In the genomic region with DNA sequence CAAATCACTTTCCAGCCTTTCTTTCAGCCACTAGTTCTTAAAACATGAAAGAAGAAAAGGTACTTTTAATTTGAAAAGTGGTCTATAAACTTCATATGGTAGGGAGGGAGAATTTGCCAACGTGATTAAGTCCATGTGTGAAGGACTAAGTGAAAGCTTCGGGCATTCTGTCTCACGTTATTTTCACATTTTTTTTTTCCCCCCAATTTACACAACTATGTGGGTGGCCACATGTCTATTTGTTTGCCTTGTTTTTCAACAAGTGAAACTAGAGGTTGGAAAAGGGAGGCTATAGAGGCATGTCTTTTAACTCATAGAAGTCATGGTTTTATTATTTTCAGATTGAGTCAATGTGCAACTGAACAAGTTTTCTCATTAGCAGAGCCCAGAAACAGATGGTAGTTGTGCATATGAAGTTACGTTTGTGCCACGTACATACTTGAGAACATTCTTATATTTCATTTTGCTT, we compare ENCODE assay signal across 16 cellular contexts.
"Had no signal": no experiment of that assay in that cellular context is flagged by ENCODE, and none has a peak within 500 bp of the region (broad histone marks: within the 10 kb centered on the region; RNA-seq: fewer than 3 reads in every experiment).

No MANE protein-coding gene starts in this region.

- H3K4me1 Mint-ChIP-seq: activated B cell treated with CpG ODN at 0.5 μM for 24 hours; activated CD4-positive, alpha-beta memory T cell treated with anti-CD3 and anti-CD28 coated beads, Interleukin-2, amount 10 ng/mL, durations not matched to agents 7 days and 5 days; activated CD8-positive, alpha-beta memory T cell treated with anti-CD3 and anti-CD28 coated beads, Interleukin-2, amount 10 ng/mL, durations not matched to agents 7 days and 5 days; activated naive CD8-positive, alpha-beta T cell treated with anti-CD3 and anti-CD28 coated beads for 36 hours; activated T-helper 17 cell treated with anti-CD3 and anti-CD28 coated beads, Interleukin-2, amount 50 U/mL, for 72 hours; natural killer cell; stimulated activated effector memory CD8-positive, alpha-beta T cell treated with anti-CD3 and anti-CD28 coated beads, Interleukin-12 subunit alpha, Interleukin-12 subunit beta, amount 100 ng/mL, for 72 hours had no signal

- H3K4me3 Mint-ChIP-seq: activated B cell treated with CpG ODN at 0.5 μM for 24 hours; activated CD4-positive, alpha-beta memory T cell treated with anti-CD3 and anti-CD28 coated beads, Interleukin-2, amount 10 ng/mL, durations not matched to agents 7 days and 5 days; activated CD8-positive, alpha-beta memory T cell treated with anti-CD3 and anti-CD28 coated beads, Interleukin-2, amount 10 ng/mL, durations not matched to agents 7 days and 5 days; activated naive CD8-positive, alpha-beta T cell treated with anti-CD3 and anti-CD28 coated beads for 36 hours; activated T-helper 17 cell treated with anti-CD3 and anti-CD28 coated beads, Interleukin-2, amount 50 U/mL, for 72 hours; natural killer cell; stimulated activated effector memory CD8-positive, alpha-beta T cell treated with anti-CD3 and anti-CD28 coated beads, Interleukin-12 subunit alpha, Interleukin-12 subunit beta, amount 100 ng/mL, for 72 hours had no signal

- DNase-seq: activated B cell treated with CpG ODN at 0.5 μM for 24 hours; activated CD4-positive, alpha-beta memory T cell treated with anti-CD3 and anti-CD28 coated beads, Interleukin-2, amount 10 ng/mL, durations not matched to agents 7 days and 5 days; activated CD4-positive, alpha-beta T cell treated with anti-CD3 and anti-CD28 coated beads for 48 hours; activated CD8-positive, alpha-beta memory T cell treated with anti-CD3 and anti-CD28 coated beads, Interleukin-2, amount 10 ng/mL, durations not matched to agents 7 days and 5 days; activated naive CD4-positive, alpha-beta T cell; activated naive CD8-positive, alpha-beta T cell treated with anti-CD3 and anti-CD28 coated beads for 36 hours; effector CD4-positive, alpha-beta T cell; mesendoderm; natural killer cell; stimulated activated CD4-positive, alpha-beta T cell treated with anti-CD3 and anti-CD28 coated beads, Interleukin-4, amount 100 ng/mL, for 24 hours; upper lobe of left lung had no signal

- H3K27ac Mint-ChIP-seq: activated B cell treated with CpG ODN at 0.5 μM for 24 hours; activated CD4-positive, alpha-beta memory T cell treated with anti-CD3 and anti-CD28 coated beads, Interleukin-2, amount 10 ng/mL, durations not matched to agents 7 days and 5 days; activated CD8-positive, alpha-beta memory T cell treated with anti-CD3 and anti-CD28 coated beads, Interleukin-2, amount 10 ng/mL, durations not matched to agents 7 days and 5 days; activated naive CD8-positive, alpha-beta T cell treated with anti-CD3 and anti-CD28 coated beads for 36 hours; activated T-helper 17 cell treated with anti-CD3 and anti-CD28 coated beads, Interleukin-2, amount 50 U/mL, for 72 hours; natural killer cell; stimulated activated effector memory CD8-positive, alpha-beta T cell treated with anti-CD3 and anti-CD28 coated beads, Interleukin-12 subunit alpha, Interleukin-12 subunit beta, amount 100 ng/mL, for 72 hours had no signal

- H3K27me3 Mint-ChIP-seq: activated B cell treated with CpG ODN at 0.5 μM for 24 hours; activated CD4-positive, alpha-beta memory T cell treated with anti-CD3 and anti-CD28 coated beads, Interleukin-2, amount 10 ng/mL, durations not matched to agents 7 days and 5 days; activated CD8-positive, alpha-beta memory T cell treated with anti-CD3 and anti-CD28 coated beads, Interleukin-2, amount 10 ng/mL, durations not matched to agents 7 days and 5 days; activated naive CD8-positive, alpha-beta T cell treated with anti-CD3 and anti-CD28 coated beads for 36 hours; activated T-helper 17 cell treated with anti-CD3 and anti-CD28 coated beads, Interleukin-2, amount 50 U/mL, for 72 hours had no signal

- H3K4me1 ChIP-seq: upper lobe of left lung had no signal

- H3K36me3 Mint-ChIP-seq: activated CD8-positive, alpha-beta memory T cell treated with anti-CD3 and anti-CD28 coated beads, Interleukin-2, amount 10 ng/mL, durations not matched to agents 7 days and 5 days; activated naive CD8-positive, alpha-beta T cell treated with anti-CD3 and anti-CD28 coated beads for 36 hours; natural killer cell; stimulated activated effector memory CD8-positive, alpha-beta T cell treated with anti-CD3 and anti-CD28 coated beads, Interleukin-12 subunit alpha, Interleukin-12 subunit beta, amount 100 ng/mL, for 72 hours had no signal

- H3K27me3 ChIP-seq: neutrophil, upper lobe of left lung had no signal

- ATAC-seq: activated CD8-positive, alpha-beta memory T cell treated with anti-CD3 and anti-CD28 coated beads, Interleukin-2, amount 10 ng/mL, durations not matched to agents 7 days and 5 days; activated T-helper 17 cell treated with anti-CD3 and anti-CD28 coated beads, Interleukin-2, amount 50 U/mL, for 72 hours; natural killer cell; sciatic nerve; stimulated activated effector memory CD8-positive, alpha-beta T cell treated with anti-CD3 and anti-CD28 coated beads, Interleukin-12 subunit alpha, Interleukin-12 subunit beta, amount 100 ng/mL, for 72 hours had no signal

- H3K4me3 ChIP-seq: thoracic aorta, upper lobe of left lung had no signal

- H3K27ac ChIP-seq: neutrophil, thoracic aorta, upper lobe of left lung had no signal

- H3K9me3 ChIP-seq: neutrophil, thoracic aorta, upper lobe of left lung had no signal
